ENCODE assay signal across 17 cellular contexts in genomic region chr4:7766661-7767345, GRCh38.
"Had no signal": no experiment of that assay in that cellular context is flagged by ENCODE, and none has a peak within 500 bp of the region (broad histone marks: within the 10 kb centered on the region; RNA-seq: fewer than 3 reads in every experiment).

No MANE protein-coding gene starts in this region.

- H3K4me1 ChIP-seq: breast epithelium, suprapubic skin, upper lobe of left lung had no signal

- H3K36me3 ChIP-seq: breast epithelium had no signal

- H3K27ac Mint-ChIP-seq: activated B cell treated with CpG ODN at 0.5 μM for 24 hours; activated naive CD8-positive, alpha-beta T cell; natural killer cell; progenitor cell of endocrine pancreas had no signal

- H3K36me3 Mint-ChIP-seq: activated naive CD8-positive, alpha-beta T cell; natural killer cell had no signal

- H3K27me3 Mint-ChIP-seq: activated naive CD8-positive, alpha-beta T cell; progenitor cell of endocrine pancreas; T-helper 17 cell had no signal

- H3K9me3 ChIP-seq: breast epithelium, suprapubic skin, upper lobe of left lung had no signal

- DNase-seq: activated B cell treated with CpG ODN at 0.5 μM for 24 hours; activated CD4-positive, alpha-beta T cell treated with anti-CD3 and anti-CD28 coated beads, Interleukin-2, amount 50 U/mL, for 1 hour; activated effector memory CD4-positive, alpha-beta T cell treated with anti-CD3 and anti-CD28 coated beads, Interleukin-2, amount 50 U/mL, for 16 hours; effector CD4-positive, alpha-beta T cell; hypothalamus; kidney glomerular epithelial cell; mammary epithelial cell; natural killer cell; stimulated activated CD4-positive, alpha-beta T cell treated with anti-CD3 and anti-CD28 coated beads, Interleukin-2, amount 100 ng/mL, for 48 hours; stimulated activated naive CD4-positive, alpha-beta T cell treated with Interleukin-2 at 50 U/mL for 16 hours; T-helper 17 cell; upper lobe of left lung had no signal

- H3K27ac ChIP-seq: breast epithelium, suprapubic skin, upper lobe of left lung had no signal

- H3K4me3 ChIP-seq: breast epithelium, suprapubic skin, upper lobe of left lung had no signal

- H3K27me3 ChIP-seq: breast epithelium, suprapubic skin, upper lobe of left lung had no signal

- ATAC-seq: natural killer cell, sciatic nerve, T-helper 17 cell had no signal

- H3K4me3 Mint-ChIP-seq: activated B cell treated with CpG ODN at 0.5 μM for 24 hours; activated naive CD8-positive, alpha-beta T cell; natural killer cell; T-helper 17 cell had no signal

- H3K9me3 Mint-ChIP-seq: activated B cell treated with CpG ODN at 0.5 μM for 24 hours, natural killer cell had no signal
